Comparison of ENCODE assay signal across 11 cellular contexts in genomic region chr9:38026840-38027527, GRCh38. TPM values are rescaled to one million over a fixed set of nuclear protein-coding genes. Genes with fewer than 3 reads are reported as not detected.
DNase-seq lines count a peak whose midpoint lies in the region; ATAC-seq and TF ChIP-seq lines count a peak whose summit lies in the region.
"Had no signal": no experiment of that assay in that cellular context is flagged by ENCODE, and none has a peak within 500 bp of the region (broad histone marks: within the 10 kb centered on the region; RNA-seq: fewer than 3 reads in every experiment).

No MANE protein-coding gene starts in this region.

- no peaks in the 10 kb centered on the region for H3K27me3 Mint-ChIP-seq in WTC11 (ENCODE audit: low read depth)

- no peak for TF ChIP-seq RAD21 in liver (IDR thresholded peaks at IDR 0.05)

- H3K9me3 ChIP-seq in liver (ENCODE audit: control insufficient read depth in 4 of 4, low read length in 3 of 4) = no peaks in the 10 kb centered on the region
- no peaks in the 10 kb centered on the region for H3K9me3 ChIP-seq in thoracic aorta

- CTCF ChIA-PET in WTC11 (lab: Charles Lee) = interaction anchor here (0.6 to 3.9 kb wide), 9 partner anchors 10 to 113 kb away, joined by 3 to 29 read pairs (median 4); no protein-coding TSS in a partner anchor

- no peak overlapping the region for H3K9ac ChIP-seq in liver (ENCODE audit: low read depth in 1 of 2, low read length in 2 of 2)

- H3K36me3 ChIP-seq in liver (ENCODE audit: control insufficient read depth in 4 of 4, insufficient read depth in 3 of 4, low read depth in 1 of 4, low read length in 3 of 4) (no peaks in the 10 kb centered on the region), thoracic aorta (no peaks in the 10 kb centered on the region)

- 86% methylated on average over 6 of the region's 6 CpGs for WGBS in liver

- H3K27ac ChIP-seq in liver (ENCODE audit: low read depth in 1 of 2, low read length in 2 of 2) (peak overlapping the region; percentile 5 to 63), thoracic aorta (peak overlapping the region; percentile 70 to 75)

- H3K36me3 Mint-ChIP-seq in WTC11 = no peaks in the 10 kb centered on the region

- H3K4me1 Mint-ChIP-seq in WTC11 = peaks cover 58% of the 10 kb centered on the region

- POLR2A ChIA-PET in WTC11 (lab: Charles Lee) = interaction anchor here (0.6 to 2.2 kb wide), 4 partner anchors 9 to 69 kb away, joined by 3 to 6 read pairs (median 4); no protein-coding TSS in a partner anchor

- no peaks in the 10 kb centered on the region for H3K9me3 Mint-ChIP-seq in WTC11

- no peak overlapping the region for H3K4me3 Mint-ChIP-seq in WTC11

- peak; percentile 64 for DNase-seq in NCI-H1436 (lab: John Stamatoyannopoulos, UW)
- no peak for DNase-seq in NCI-H1436 treated with DMSO at 0.1 percent for 48 hours (lab: John Stamatoyannopoulos, UW)
- DNase-seq in WTC11 (ENCODE audit: low spot score) = no peak
- DNase-seq in thoracic aorta (ENCODE audit: low spot score) = no peak
- no peak for DNase-seq in central memory CD4-positive, alpha-beta T cell
- DNase-seq in HPDE6-E6E7 (ENCODE audit: extremely low spot score) = no peak
- DNase-seq: activated T-cell treated with anti-CD3 and anti-CD28 coated beads for 4 hours; NCI-H187 treated with DMSO at 0.1 percent for 48 hours; stimulated activated naive CD4-positive, alpha-beta T cell had no signal

- ATAC-seq in WTC11 (no peak), thoracic aorta (ENCODE audit: insufficient number of reproducible peaks, low FRiP score, low read depth) (no peak), GM18867 (IDR thresholded peaks at IDR 0.05; ENCODE audit: unreplicated experiment) (no peak)

- peak overlapping the region; percentile 79 for H3K27ac Mint-ChIP-seq in WTC11

- TF ChIP-seq CTCF in WTC11 (IDR thresholded peaks at IDR 0.05) (no peak), liver (IDR thresholded peaks at IDR 0.05; ENCODE audit: low read depth, low read length, missing input control) (no peak), thoracic aorta (IDR thresholded peaks at IDR 0.05) (no peak)

- H3K4me3 ChIP-seq in liver (ENCODE audit: low read depth in 1 of 3, low read length in 3 of 3) (no peak overlapping the region), thoracic aorta (no peak overlapping the region)

- peaks cover 26 to 97% (median 90%) of the 10 kb centered on the region in 4 donors for H3K4me1 ChIP-seq in liver (ENCODE audit: control insufficient read depth in 4 of 4, insufficient read depth in 4 of 4, low read length in 3 of 4)
- H3K4me1 ChIP-seq in thoracic aorta (ENCODE audit: control insufficient read depth in 1 of 2, low read depth in 2 of 2) = peaks cover 29 to 63% of the 10 kb centered on the region in 2 donors

- H3K27me3 ChIP-seq in liver (ENCODE audit: control insufficient read depth in 4 of 4, insufficient read depth in 4 of 4, low read length in 3 of 4) (no peaks in the 10 kb centered on the region), thoracic aorta (replicated peaks; ENCODE audit: insufficient read depth) (no peaks in the 10 kb centered on the region)

TF ChIP-seq in WTC11, 78 proteins besides CTCF, POLR2A, EP300 and RAD21 (continues in another document):
- TF ChIP-seq ARID4B (CRISPR knock-in tag; IDR thresholded peaks at IDR 0.05; ENCODE audit: borderline replicate concordance) = no peak

TF ChIP-seq in liver, 16 proteins besides CTCF, POLR2A, EP300 and RAD21:
- TF ChIP-seq TAF1 (conservative IDR thresholded peaks at IDR 0.05) (no peak), FOXA1 (IDR thresholded peaks at IDR 0.05) (no peak), SP1 (IDR thresholded peaks at IDR 0.05) (no peak)

RNA-seq across cellular contexts. Expression of gene SHB, which starts 42.0 kb away (rescaled TPM):
- total RNA-seq in WTC11 (2021) (9.5 to 12.2 TPM (median 10.6 TPM) in 3 replicates), liver (10 to 100 TPM in 1 of 2 donors, 1 to 10 TPM in 1; 3.4 to 17.3 TPM), thoracic aorta (10 to 100 TPM; 41.7 to 57.9 TPM)
- 10 to 100 TPM in 1 of 2 donors, 1 to 10 TPM in 1; 3.6 to 10.4 TPM for polyA plus RNA-seq in liver
